ENCODE assay signal across 16 cellular contexts in genomic region chr1:88779880-88780279, GRCh38.
DNase-seq lines count a peak whose midpoint lies in the region; ATAC-seq, FAIRE-seq and TF ChIP-seq lines count a peak whose summit lies in the region.
"Had no signal": no experiment of that assay in that cellular context is flagged by ENCODE, and none has a peak within 500 bp of the region (broad histone marks: within the 10 kb centered on the region; RNA-seq: fewer than 3 reads in every experiment).

No MANE protein-coding gene starts in this region.

- no peak overlapping the region for H3K18ac ChIP-seq in trophoblast cell (ENCODE audit: low read length)

- H3K9me3 ChIP-seq in trophoblast cell (ENCODE audit: insufficient read depth, low read depth, low read length) (no peaks in the 10 kb centered on the region), colonic mucosa (no peaks in the 10 kb centered on the region)

- H3K27me3 Mint-ChIP-seq in GM23338 (ENCODE audit: insufficient read depth, low read depth, poor library complexity): peaks cover 3% of the 10 kb centered on the region
- no peaks in the 10 kb centered on the region for H3K27me3 Mint-ChIP-seq in WTC11 (ENCODE audit: low read depth)
- no peaks in the 10 kb centered on the region for H3K27me3 Mint-ChIP-seq in activated T-cell treated with anti-CD3 and anti-CD28 coated beads, Interleukin-2, amount 50 U/mL, for 4 hours (ENCODE audit: low read depth)
- H3K27me3 Mint-ChIP-seq: B cell; CD4-positive, alpha-beta memory T cell had no signal

- no peak for TF ChIP-seq CTCF in GM23338 (conservative IDR thresholded peaks at IDR 0.05; ENCODE audit: low read depth in 2 of 2)
- no peak for TF ChIP-seq CTCF in WTC11 (IDR thresholded peaks at IDR 0.05)
- no peak for TF ChIP-seq CTCF in colonic mucosa (IDR thresholded peaks at IDR 0.05)

- POLR2A ChIA-PET in WTC11 (lab: Charles Lee): no interaction called here

- H3K4me1 Mint-ChIP-seq in GM23338 (peaks cover 60% of the 10 kb centered on the region), WTC11 (peaks cover 69% of the 10 kb centered on the region)
- H3K4me1 Mint-ChIP-seq in activated T-cell treated with anti-CD3 and anti-CD28 coated beads, Interleukin-2, amount 50 U/mL, for 4 hours (ENCODE audit: low read depth): no peaks in the 10 kb centered on the region
- H3K4me1 Mint-ChIP-seq: B cell had no signal

- H3K4me3 ChIP-seq in GM23338 (no peak overlapping the region), trophoblast cell (ENCODE audit: low read depth, low read length) (no peak overlapping the region), colonic mucosa (no peak overlapping the region)
- H3K4me3 ChIP-seq: GM23248 had no signal

- no peaks in the 10 kb centered on the region for H3K9me2 ChIP-seq in GM23338 (ENCODE audit: insufficient read depth)

- no peak overlapping the region for H2BK12ac ChIP-seq in trophoblast cell (ENCODE audit: low read length)

- H3K27ac ChIP-seq in GM23338 (ENCODE audit: low read depth) (peak overlapping the region; percentile 94), trophoblast cell (ENCODE audit: low read depth, low read length) (no peak overlapping the region), colonic mucosa (no peak overlapping the region)
- H3K27ac ChIP-seq: C4-2B, GM23248 had no signal

- no peak for ATAC-seq in GM23338
- no peak for ATAC-seq in WTC11
- no peak for ATAC-seq in activated T-cell treated with anti-CD3 and anti-CD28 coated beads, Interleukin-2, amount 50 U/mL, for 4 hours
- no peak for ATAC-seq in HG02973 (IDR thresholded peaks at IDR 0.05; ENCODE audit: unreplicated experiment)

- H3K79me2 ChIP-seq in GM23338 (replicated peaks; ENCODE audit: insufficient read depth) (no peaks in the 10 kb centered on the region), trophoblast cell (ENCODE audit: control insufficient read depth, insufficient read depth, low read length, poor library complexity) (peaks cover 4% of the 10 kb centered on the region)

- no peak overlapping the region for H2AK5ac ChIP-seq in trophoblast cell (ENCODE audit: low read length)

- H3K4me3 Mint-ChIP-seq in GM23338 (no peak overlapping the region), WTC11 (no peak overlapping the region)
- H3K4me3 Mint-ChIP-seq in activated T-cell treated with anti-CD3 and anti-CD28 coated beads, Interleukin-2, amount 50 U/mL, for 4 hours: no peak overlapping the region
- H3K4me3 Mint-ChIP-seq: B cell; CD4-positive, alpha-beta memory T cell had no signal

- H3K4me1 ChIP-seq in GM23338 (ENCODE audit: insufficient read depth) (peaks cover 51% of the 10 kb centered on the region), trophoblast cell (ENCODE audit: control insufficient read depth in 1 of 2, insufficient read depth in 2 of 2, low read length in 2 of 2) (peaks cover 10 to 15% of the 10 kb centered on the region in 2 experiments), colonic mucosa (no peaks in the 10 kb centered on the region)

- H3K14ac ChIP-seq in trophoblast cell (ENCODE audit: low read length): no peak overlapping the region

- H3K23ac ChIP-seq in trophoblast cell (ENCODE audit: low read length): peak overlapping the region; percentile 68

- intact Hi-C loops in colonic mucosa (cut with DNase I): no loop called here

- H2AFZ ChIP-seq in GM23338 (no peak overlapping the region), trophoblast cell (ENCODE audit: insufficient read depth, low read length, poor library complexity) (no peak overlapping the region)
- H2AFZ ChIP-seq: GM23248 had no signal

- H3K4ac ChIP-seq in trophoblast cell (ENCODE audit: low read depth, low read length): no peak overlapping the region

- no peak overlapping the region for H3K4me2 ChIP-seq in GM23338
- no peak overlapping the region for H3K4me2 ChIP-seq in trophoblast cell (ENCODE audit: low read length)

- H3K9ac ChIP-seq in trophoblast cell (ENCODE audit: low read length): no peak overlapping the region
- no peak overlapping the region for H3K9ac ChIP-seq in colonic mucosa (ENCODE audit: low read depth in 2 of 2, low read length in 2 of 2)
- H3K9ac ChIP-seq: GM23248 had no signal

- CTCF ChIA-PET in WTC11 (lab: Charles Lee): no interaction called here

- H3K27ac Mint-ChIP-seq in GM23338: no peak overlapping the region
- H3K27ac Mint-ChIP-seq in WTC11: peak overlapping the region; percentile 44
- H3K27ac Mint-ChIP-seq: B cell had no signal

- H3K9me3 Mint-ChIP-seq in GM23338: peaks cover 3% of the 10 kb centered on the region; the same call in 1 of the 3 replicates
- H3K9me3 Mint-ChIP-seq in WTC11: peaks cover 5% of the 10 kb centered on the region; the same call in 1 of the 2 replicates
- H3K9me3 Mint-ChIP-seq in activated T-cell treated with anti-CD3 and anti-CD28 coated beads, Interleukin-2, amount 50 U/mL, for 4 hours: no peaks in the 10 kb centered on the region
- H3K9me3 Mint-ChIP-seq: CD4-positive, alpha-beta memory T cell had no signal

- H4K12ac ChIP-seq in trophoblast cell (ENCODE audit: low read depth, low read length): no peak overlapping the region

- H3K27me3 ChIP-seq in GM23338 (ENCODE audit: insufficient read depth) (no peaks in the 10 kb centered on the region), trophoblast cell (ENCODE audit: insufficient read depth, low read length) (no peaks in the 10 kb centered on the region), colonic mucosa (no peaks in the 10 kb centered on the region)

- H3K36me3 Mint-ChIP-seq in GM23338 (ENCODE audit: low read depth) (peaks cover 46% of the 10 kb centered on the region), WTC11 (peaks cover 14% of the 10 kb centered on the region)
- H3K36me3 Mint-ChIP-seq in activated T-cell treated with anti-CD3 and anti-CD28 coated beads, Interleukin-2, amount 50 U/mL, for 4 hours (ENCODE audit: insufficient read depth): peaks cover 47% of the 10 kb centered on the region

- DNase-seq in GM23338 (ENCODE audit: low spot score): no peak
- DNase-seq in WTC11 (ENCODE audit: low spot score): no peak
- DNase-seq in trophoblast cell: no peak
- no peak for DNase-seq in activated T-cell treated with anti-CD3 and anti-CD28 coated beads, Interleukin-2, amount 50 U/mL, for 4 hours
- no peak for DNase-seq in colonic mucosa
- DNase-seq: 8988T; ACHN; CD4-positive, alpha-beta memory T cell; GM23248; H7 had no signal

- FAIRE-seq in A204.1 (lab: Jason Lieb, UNC): peak; percentile 47
- FAIRE-seq: GM18507, HTR-8/SVneo had no signal

- no peak overlapping the region for H2BK5ac ChIP-seq in trophoblast cell (ENCODE audit: low read depth, low read length, poor library complexity)

- no peak overlapping the region for H2BK120ac ChIP-seq in trophoblast cell (ENCODE audit: insufficient read depth, low read length, poor library complexity)

- no peak overlapping the region for H4K91ac ChIP-seq in trophoblast cell (ENCODE audit: low read depth, low read length)

- H3F3A ChIP-seq in GM23338 (replicated peaks; ENCODE audit: low read depth): no peaks in the 10 kb centered on the region; the same call in 1 of the 2 replicates

- no peaks in the 10 kb centered on the region for H4K20me1 ChIP-seq in GM23338 (replicated peaks; ENCODE audit: insufficient read depth)

- no peak overlapping the region for H4K8ac ChIP-seq in trophoblast cell (ENCODE audit: low read depth, low read length)

- H3K36me3 ChIP-seq in GM23338 (ENCODE audit: insufficient read depth): no peaks in the 10 kb centered on the region
- H3K36me3 ChIP-seq in trophoblast cell (ENCODE audit: control insufficient read depth in 1 of 2, insufficient read depth in 2 of 2, low read length in 2 of 2): no peaks in the 10 kb centered on the region
- H3K36me3 ChIP-seq in colonic mucosa: no peaks in the 10 kb centered on the region

- H3K79me1 ChIP-seq in trophoblast cell (ENCODE audit: low read length): peaks cover 12% of the 10 kb centered on the region

TF ChIP-seq in GM23338, 12 proteins besides CTCF, POLR2A, EP300 and RAD21 (continues in another document):
- TF ChIP-seq ETS1 (IDR thresholded peaks at IDR 0.05) (no peak), STAT1 (IDR thresholded peaks at IDR 0.05; ENCODE audit: unreplicated experiment) (no peak), JUNB (IDR thresholded peaks at IDR 0.05; ENCODE audit: unreplicated experiment) (no peak), EZH2phosphoT487 (IDR thresholded peaks at IDR 0.05; ENCODE audit: unreplicated experiment) (no peak), ZNF331 (CRISPR knock-in tag; IDR thresholded peaks at IDR 0.05; ENCODE audit: low read depth) (no peak), POLR2AphosphoS5 (IDR thresholded peaks at IDR 0.05; ENCODE audit: low read depth) (no peak)

TF ChIP-seq in WTC11, 78 proteins besides CTCF, POLR2A, EP300 and RAD21 (continues in another document):
- TF ChIP-seq ZNF423 (CRISPR knock-in tag; IDR thresholded peaks at IDR 0.05) (no peak), TP53 (CRISPR knock-in tag; IDR thresholded peaks at IDR 0.05) (no peak), ZNF138 (CRISPR knock-in tag; conservative IDR thresholded peaks at IDR 0.05) (no peak), ZNF263 (CRISPR knock-in tag; IDR thresholded peaks at IDR 0.05; ENCODE audit: low read depth) (no peak), ZNF396 (CRISPR knock-in tag; IDR thresholded peaks at IDR 0.05; ENCODE audit: borderline replicate concordance) (no peak), ATF3 (CRISPR knock-in tag; conservative IDR thresholded peaks at IDR 0.05) (no peak)
